ENCODE assay signal across 27 cellular contexts in genomic region chr10:3235395-3235794, GRCh38.
"Had no signal": no experiment of that assay in that cellular context is flagged by ENCODE, and none has a peak within 500 bp of the region (broad histone marks: within the 10 kb centered on the region; RNA-seq: fewer than 3 reads in every experiment).

No MANE protein-coding gene starts in this region.

- H3K27ac ChIP-seq: ascending aorta, breast epithelium, cardiac muscle cell, colonic mucosa had no signal

- H3K9me3 ChIP-seq: ascending aorta, breast epithelium, colonic mucosa had no signal

- H3K4me1 ChIP-seq: breast epithelium had no signal

- DNase-seq: activated CD4-positive, alpha-beta memory T cell treated with anti-CD3 and anti-CD28 coated beads for 36 hours; activated CD4-positive, alpha-beta T cell treated with anti-CD3 and anti-CD28 coated beads for 36 hours; activated CD4-positive, alpha-beta T cell treated with anti-CD3 and anti-CD28 coated beads, Interleukin-2, amount 10 ng/mL, durations not matched to agents 24 days and 14 days; activated CD4-positive, CD25-positive, alpha-beta regulatory T cell; activated CD4-positive, CD25-positive, alpha-beta regulatory T cell treated with anti-CD3 and anti-CD28 coated beads, Interleukin-2, amount 50 U/mL, for 72 hours; activated CD8-positive, alpha-beta memory T cell treated with anti-CD3 and anti-CD28 coated beads, Interleukin-2, amount 50 U/mL, for 48 hours; activated gamma-delta T cell; activated naive CD4-positive, alpha-beta T cell; activated naive CD4-positive, alpha-beta T cell treated with anti-CD3 and anti-CD28 coated beads, Interleukin-2, amount 10 ng/mL, durations not matched to agents 7 days and 5 days; activated naive CD8-positive, alpha-beta T cell treated with anti-CD3 and anti-CD28 coated beads, Interleukin-2, amount 10 ng/mL, durations not matched to agents 7 days and 5 days; activated T-cell treated with anti-CD3 and anti-CD28 coated beads for 4 hours; activated T-cell treated with anti-CD3 and anti-CD28 coated beads, Interleukin-2, amount 50 U/mL, for 24 hours; activated T-cell treated with anti-CD3 and anti-CD28 coated beads, Interleukin-2, amount 50 U/mL, for 72 hours; central memory CD4-positive, alpha-beta T cell; cerebellar nuclear complex; colonic mucosa; effector CD8-positive, alpha-beta T cell; foreskin fibroblast; head of caudate nucleus; T-helper 2 cell had no signal

- H3K27me3 ChIP-seq: ascending aorta, breast epithelium, colonic mucosa had no signal

- H3K4me3 ChIP-seq: ascending aorta, breast epithelium, cardiac muscle cell, colonic mucosa had no signal

- FAIRE-seq: endometrium, frontal cortex had no signal

- H3K36me3 ChIP-seq: ascending aorta, breast epithelium, cardiac muscle cell, colonic mucosa had no signal

- ATAC-seq: activated CD4-positive, alpha-beta T cell treated with anti-CD3 and anti-CD28 coated beads for 36 hours; activated naive CD4-positive, alpha-beta T cell treated with anti-CD3 and anti-CD28 coated beads, Interleukin-2, amount 50 U/mL, for 72 hours; activated T-cell treated with anti-CD3 and anti-CD28 coated beads, Interleukin-2, amount 50 U/mL, for 72 hours; esophagus mucosa had no signal
